In the genomic region with DNA sequence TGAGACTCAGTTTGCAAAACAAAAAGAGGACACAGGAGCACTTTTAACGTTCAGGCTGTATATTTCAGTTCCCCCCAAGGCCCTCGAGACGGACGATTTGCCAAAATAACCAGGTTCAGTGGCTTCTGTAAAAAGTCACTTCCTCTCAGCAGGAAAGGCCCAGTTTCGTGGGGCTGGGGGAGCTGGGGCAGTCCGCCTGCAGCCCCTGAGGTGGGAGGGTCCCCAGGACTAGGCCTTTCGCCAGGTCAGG, we compare ENCODE assay signal across 12 cellular contexts. TPM values are rescaled to one million over a fixed set of nuclear protein-coding genes. Genes with fewer than 3 reads are reported as not detected.
DNase-seq lines count a peak whose midpoint lies in the region; ATAC-seq and TF ChIP-seq lines count a peak whose summit lies in the region.
"Had no signal": no experiment of that assay in that cellular context is flagged by ENCODE, and none has a peak within 500 bp of the region (broad histone marks: within the 10 kb centered on the region; RNA-seq: fewer than 3 reads in every experiment).

No MANE protein-coding gene starts in this region.

- H3K9ac ChIP-seq in ES-I3 (ENCODE audit: low read depth, low read length) (peak overlapping the region; percentile 26; the same call in 1 of the 2 replicates), HUES48 (ENCODE audit: low read depth, low read length) (no peak overlapping the region)
- H3K9ac ChIP-seq: parathyroid adenoma had no signal

- H3K4me3 Mint-ChIP-seq in natural killer cell treated with Interleukin-12 subunit alpha and Interleukin-12 subunit beta and Interleukin-15 and Interleukin-18, amount 100 ng/mL, for 72 hours: peak overlapping the region; percentile 15

- no peaks in the 10 kb centered on the region for H3K36me3 Mint-ChIP-seq in natural killer cell treated with Interleukin-12 subunit alpha and Interleukin-12 subunit beta and Interleukin-15 and Interleukin-18, amount 100 ng/mL, for 72 hours

- DNase-seq in ascending aorta (ENCODE audit: low spot score in 2 of 2): no peak
- DNase-seq in natural killer cell treated with Interleukin-12 subunit alpha and Interleukin-12 subunit beta and Interleukin-15 and Interleukin-18, amount 100 ng/mL, for 72 hours (ENCODE audit: low spot score): no peak
- DNase-seq in SKM-1 (lab: John Stamatoyannopoulos, UW; ENCODE audit: unreplicated experiment): no peak
- DNase-seq in NCI-H82 (lab: John Stamatoyannopoulos, UW): no peak
- no peak for DNase-seq in AG08396 (ENCODE audit: low spot score)
- no peak for DNase-seq in D341Med (ENCODE audit: low spot score)
- DNase-seq: left colon, NCI-H1092 treated with DMSO at 0.1 percent for 48 hours had no signal

- no peak for TF ChIP-seq CTCF in ascending aorta (IDR thresholded peaks at IDR 0.05)

- intact Hi-C loops in ascending aorta (cut with DNase I): no loop called here

- no peaks in the 10 kb centered on the region for H3K9me3 ChIP-seq in ES-I3 (ENCODE audit: control insufficient read depth, insufficient read depth, low read length)
- H3K9me3 ChIP-seq in HUES48 (ENCODE audit: control insufficient read depth, insufficient read depth, low read length): no peaks in the 10 kb centered on the region
- H3K9me3 ChIP-seq in ascending aorta: no peaks in the 10 kb centered on the region

- no peaks in the 10 kb centered on the region for H3K9me3 Mint-ChIP-seq in natural killer cell treated with Interleukin-12 subunit alpha and Interleukin-12 subunit beta and Interleukin-15 and Interleukin-18, amount 100 ng/mL, for 72 hours

- H3K36me3 ChIP-seq in ES-I3 (ENCODE audit: insufficient read depth, low read length): no peaks in the 10 kb centered on the region
- peaks cover 10% of the 10 kb centered on the region; the same call in 1 of the 2 replicates for H3K36me3 ChIP-seq in HUES48 (ENCODE audit: control insufficient read depth, insufficient read depth, low read length)
- peaks cover 16 to 27% of the 10 kb centered on the region in 2 donors for H3K36me3 ChIP-seq in ascending aorta
- H3K36me3 ChIP-seq: cardiac muscle cell had no signal

- H3K4me1 Mint-ChIP-seq in natural killer cell treated with Interleukin-12 subunit alpha and Interleukin-12 subunit beta and Interleukin-15 and Interleukin-18, amount 100 ng/mL, for 72 hours (ENCODE audit: low read depth in 2 of 2): peaks cover 4 to 12% of the 10 kb centered on the region in 2 donors

- no peak overlapping the region for H3K27ac Mint-ChIP-seq in natural killer cell treated with Interleukin-12 subunit alpha and Interleukin-12 subunit beta and Interleukin-15 and Interleukin-18, amount 100 ng/mL, for 72 hours

- H3K27me3 ChIP-seq in HUES48 (ENCODE audit: control insufficient read depth, insufficient read depth, low read length): peaks cover 32% of the 10 kb centered on the region
- H3K27me3 ChIP-seq in ascending aorta: no peaks in the 10 kb centered on the region

- H3K27ac ChIP-seq in HUES48 (ENCODE audit: low read depth, low read length) (peak overlapping the region; percentile 26), ascending aorta (peak overlapping the region in 1 of 2 donors; percentile 3)
- H3K27ac ChIP-seq: cardiac muscle cell, parathyroid adenoma had no signal

- peaks cover 10 to 14% of the 10 kb centered on the region in 2 donors for H3K27me3 Mint-ChIP-seq in natural killer cell treated with Interleukin-12 subunit alpha and Interleukin-12 subunit beta and Interleukin-15 and Interleukin-18, amount 100 ng/mL, for 72 hours

- no peaks in the 10 kb centered on the region for H3K4me1 ChIP-seq in ES-I3 (ENCODE audit: insufficient read depth, low read length)
- H3K4me1 ChIP-seq in HUES48 (ENCODE audit: control insufficient read depth, insufficient read depth, low read length): peaks cover 6% of the 10 kb centered on the region; the same call in 1 of the 2 replicates
- peaks cover 0 to 10% of the 10 kb centered on the region in 2 donors for H3K4me1 ChIP-seq in ascending aorta

- peak in 1 of 2 donors; percentile 13 for ATAC-seq in natural killer cell treated with Interleukin-12 subunit alpha and Interleukin-12 subunit beta and Interleukin-15 and Interleukin-18, amount 100 ng/mL, for 72 hours

- H3K4me3 ChIP-seq in HUES48 (ENCODE audit: low read depth, low read length): peak overlapping the region; percentile 53; the same call in 1 of the 2 replicates
- peak overlapping the region; percentile 39 to 65 for H3K4me3 ChIP-seq in ascending aorta

RNA-seq across cellular contexts. Expression of gene WDR86, which starts 28.8 kb away (rescaled TPM):
- total RNA-seq in ascending aorta: 4.0 TPM
- not detected for total RNA-seq in natural killer cell treated with Interleukin-12 subunit alpha and Interleukin-12 subunit beta and Interleukin-15 and Interleukin-18, amount 100 ng/mL, for 72 hours

RNA-seq across cellular contexts. Expression of gene NUB1, which starts 39.4 kb away (rescaled TPM):
- 28.2 TPM for total RNA-seq in ascending aorta
- total RNA-seq in natural killer cell treated with Interleukin-12 subunit alpha and Interleukin-12 subunit beta and Interleukin-15 and Interleukin-18, amount 100 ng/mL, for 72 hours: 10 to 100 TPM; 53.6 to 66.9 TPM

RNA-seq across cellular contexts. Expression of gene CRYGN, which starts 58.9 kb away (rescaled TPM):
- not detected for total RNA-seq in ascending aorta
- total RNA-seq in natural killer cell treated with Interleukin-12 subunit alpha and Interleukin-12 subunit beta and Interleukin-15 and Interleukin-18, amount 100 ng/mL, for 72 hours: not detected
